ENCODE assay signal across 18 cellular contexts in the genomic region with DNA sequence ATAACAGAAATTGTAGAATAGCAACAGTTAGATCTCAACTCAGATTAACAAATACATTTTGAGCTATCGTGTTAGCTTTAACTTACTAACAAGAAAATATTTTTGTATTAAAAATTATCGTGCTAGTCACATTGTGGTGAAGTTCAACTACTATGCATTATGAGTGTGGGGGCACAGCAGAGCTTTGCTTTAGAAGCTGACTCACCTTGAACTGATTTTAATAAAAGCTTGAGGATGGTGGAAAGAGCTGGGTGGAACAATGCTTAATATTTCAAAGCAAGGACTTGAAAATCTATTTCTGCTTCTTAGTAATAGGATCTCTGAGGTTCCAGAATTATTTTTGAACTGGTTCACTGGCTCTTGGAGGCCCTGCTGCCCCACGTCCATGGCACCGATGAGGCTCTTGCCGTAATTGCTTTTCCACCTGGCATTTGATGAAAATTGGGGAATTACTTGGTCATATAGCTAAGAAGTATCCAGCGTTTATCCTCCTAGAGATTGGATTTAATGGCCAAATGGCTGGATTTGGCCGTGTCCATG.
DNase-seq lines count a peak whose midpoint lies in the region; ATAC-seq, FAIRE-seq and TF ChIP-seq lines count a peak whose summit lies in the region.
"Had no signal": no experiment of that assay in that cellular context is flagged by ENCODE, and none has a peak within 500 bp of the region (broad histone marks: within the 10 kb centered on the region; RNA-seq: fewer than 3 reads in every experiment).

No MANE protein-coding gene starts in this region.

- H3K4me1 ChIP-seq in psoas muscle (peaks cover 31% of the 10 kb centered on the region), foreskin keratinocyte (no peaks in the 10 kb centered on the region)

- no peak for FAIRE-seq in frontal cortex (lab: Jason Lieb, UNC)
- FAIRE-seq: GM12891, GM18507 had no signal

- intact Hi-C loops in dorsolateral prefrontal cortex (cut with DNase I) = no loop called here
- intact Hi-C loops in psoas muscle (cut with DNase I) = no loop called here

- H3K27me3 ChIP-seq in dorsolateral prefrontal cortex = no peaks in the 10 kb centered on the region
- no peaks in the 10 kb centered on the region for H3K27me3 ChIP-seq in psoas muscle (ENCODE audit: insufficient read depth in 3 of 3, low read length in 2 of 3)
- H3K27me3 ChIP-seq in foreskin keratinocyte = peaks cover 7% of the 10 kb centered on the region
- H3K27me3 ChIP-seq: BE2C had no signal

- ATAC-seq in psoas muscle = peak; percentile 44 to 81 (median 65)
- no peak for ATAC-seq in foreskin keratinocyte

- WGBS in psoas muscle, 3 donors = 30 to 41% (median 34%) methylated on average over 7 of the region's 7 CpGs

- H3K4me3 ChIP-seq in LNCaP clone FGC (ENCODE audit: low read depth, low read length) = peak overlapping the region; percentile 5; the same call in 1 of the 2 replicates
- H3K4me3 ChIP-seq in dorsolateral prefrontal cortex = no peak overlapping the region
- H3K4me3 ChIP-seq in psoas muscle = peak overlapping the region; percentile 43

- H3K27ac ChIP-seq in dorsolateral prefrontal cortex = peak overlapping the region in 33 of 59 donors; percentile 2 to 82 (median 48)
- H3K27ac ChIP-seq in psoas muscle = peak overlapping the region; percentile 60
- no peak overlapping the region for H3K27ac ChIP-seq in foreskin keratinocyte

- no peaks in the 10 kb centered on the region for H3K9me3 ChIP-seq in psoas muscle
- H3K9me3 ChIP-seq: BE2C had no signal

- TF ChIP-seq CTCF in LNCaP clone FGC (IDR thresholded peaks at IDR 0.05; ENCODE audit: control insufficient read depth, extremely low read depth, insufficient read depth) (no peak), dorsolateral prefrontal cortex (IDR thresholded peaks at IDR 0.05 in 54 of 56, conservative IDR thresholded peaks at IDR 0.05 in 2 of 56; ENCODE audit: low read depth in 1 of 56, partially characterized antibody in 56 of 56) (no peak), psoas muscle (IDR thresholded peaks at IDR 0.05) (no peak), foreskin keratinocyte (conservative IDR thresholded peaks at IDR 0.05) (no peak)

- DNase-seq in LNCaP clone FGC (ENCODE audit: low read depth) = no peak
- no peak for DNase-seq in dorsolateral prefrontal cortex
- no peak for DNase-seq in psoas muscle
- no peak for DNase-seq in frontal cortex (ENCODE audit: low spot score in 2 of 2)
- no peak for DNase-seq in activated CD4-positive, alpha-beta T cell treated with anti-CD3 and anti-CD28 coated beads for 4 hours
- no peak for DNase-seq in foreskin keratinocyte
- DNase-seq in EL = no peak
- DNase-seq: BE2C; CD4-positive, alpha-beta T cell; DMS53; KG1; NCI-H1417 treated with DMSO at 0.1 percent for 48 hours; NCI-H1930; NCI-H345; NCI-H524 treated with DMSO at 0.1 percent for 48 hours; RPMI8226 had no signal

- no peaks in the 10 kb centered on the region for H3K36me3 ChIP-seq in psoas muscle (ENCODE audit: insufficient read depth in 1 of 2, low read depth in 1 of 2)

Comparison
In these comparisons a context has a peak if more than half of its experiments do, and no peak if none do; other contexts are left out.
1. H3K4me3 ChIP-seq: peak in LNCaP clone FGC (single experiment) and psoas muscle (single experiment); none in dorsolateral prefrontal cortex (0 of 59).